30 cellular contexts compared by ENCODE assay signal in genomic region chr18:33583901-33584300, GRCh38. TPM values are rescaled to one million over a fixed set of nuclear protein-coding genes. Genes with fewer than 3 reads are reported as not detected.
A peak's percentile ranks its signal among the peaks of the same experiment; 100 is the strongest.
DNase-seq lines count a peak whose midpoint lies in the region; ATAC-seq, FAIRE-seq and TF ChIP-seq lines count a peak whose summit lies in the region.
"Had no signal": no experiment of that assay in that cellular context is flagged by ENCODE, and none has a peak within 500 bp of the region (broad histone marks: within the 10 kb centered on the region; RNA-seq: fewer than 3 reads in every experiment).

No MANE protein-coding gene starts in this region.

- intact Hi-C loops in left lung (cut with DNase I), result no loop called here

- H3K4me3 ChIP-seq in coronary artery (no peak overlapping the region), left lung (no peak overlapping the region)
- H3K4me3 ChIP-seq: BLaER1, esophagus muscularis mucosa, spleen, stomach, transverse colon had no signal

- peak; percentile 52 for DNase-seq in DMS53 (lab: John Stamatoyannopoulos, UW)
- peak; percentile 7 for DNase-seq in NAMALWA (ENCODE audit: low spot score)
- DNase-seq in coronary artery (ENCODE audit: low spot score), result no peak
- no peak for DNase-seq in progenitor cell of endocrine pancreas (ENCODE audit: low spot score, unreplicated experiment)
- no peak for DNase-seq in stimulated activated CD8-positive, alpha-beta memory T cell treated with anti-CD3 and anti-CD28 coated beads, Interleukin-4, amount 100 ng/mL, for 48 hours
- no peak for DNase-seq in left lung
- DNase-seq in urothelium cell line (ENCODE audit: low spot score), result no peak
- DNase-seq: activated CD4-positive, alpha-beta memory T cell treated with anti-CD3 and anti-CD28 coated beads, Interleukin-2, amount 10 ng/mL, durations not matched to agents 7 days and 5 days; activated CD8-positive, alpha-beta memory T cell treated with anti-CD3 and anti-CD28 coated beads, Interleukin-2, amount 50 U/mL, for 4 hours; activated naive CD4-positive, alpha-beta T cell treated with Interleukin-2 at 50 U/mL for 16 hours; endodermal cell; foreskin fibroblast; head of caudate nucleus; islet precursor cell; Karpas-422; NCI-H1417 treated with DMSO at 0.1 percent for 48 hours; NCI-H2029 treated with DMSO at 0.1 percent for 48 hours; NCI-H524; spleen; stomach; transverse colon had no signal

- H3K27ac Mint-ChIP-seq in progenitor cell of endocrine pancreas, result peak overlapping the region; percentile 3
- H3K27ac Mint-ChIP-seq: activated CD4-positive, alpha-beta memory T cell treated with anti-CD3 and anti-CD28 coated beads, Interleukin-2, amount 10 ng/mL, durations not matched to agents 7 days and 5 days; dendritic cell treated with granulocyte-macrophage colony-stimulating factor and Interleukin-4, amounts not matched to agents 40 ng/mL and 50 ng/mL, for 4 days; endodermal cell; memory B cell; T-helper 2 cell treated with Interferon-gamma antibody and Interleukin-4, amounts not matched to agents 5 μg/mL and 100 μg/mL, for 36 hours had no signal

- ATAC-seq in left lung, result no peak
- ATAC-seq: HCT116 had no signal

- H3K27ac ChIP-seq in coronary artery, result peak overlapping the region; percentile 46 to 64
- no peak overlapping the region for H3K27ac ChIP-seq in left lung
- H3K27ac ChIP-seq: BLaER1, spleen, transverse colon had no signal

- no peaks in the 10 kb centered on the region for H3K36me3 ChIP-seq in left lung
- H3K36me3 ChIP-seq: BLaER1, esophagus muscularis mucosa, spleen, stomach, transverse colon had no signal

- no peak overlapping the region for H3K4me3 Mint-ChIP-seq in progenitor cell of endocrine pancreas (ENCODE audit: low read depth)
- H3K4me3 Mint-ChIP-seq: activated CD4-positive, alpha-beta memory T cell treated with anti-CD3 and anti-CD28 coated beads, Interleukin-2, amount 10 ng/mL, durations not matched to agents 7 days and 5 days; central memory CD8-positive, alpha-beta T cell; dendritic cell treated with granulocyte-macrophage colony-stimulating factor and Interleukin-4, amounts not matched to agents 40 ng/mL and 50 ng/mL, for 4 days; endodermal cell; memory B cell; T-helper 2 cell treated with Interferon-gamma antibody and Interleukin-4, amounts not matched to agents 5 μg/mL and 100 μg/mL, for 36 hours had no signal

- peaks cover 12% of the 10 kb centered on the region for H3K36me3 Mint-ChIP-seq in progenitor cell of endocrine pancreas (ENCODE audit: insufficient read depth)
- H3K36me3 Mint-ChIP-seq: memory B cell had no signal

- peaks cover 16% of the 10 kb centered on the region for H3K9me3 Mint-ChIP-seq in progenitor cell of endocrine pancreas (ENCODE audit: low read depth)
- H3K9me3 Mint-ChIP-seq: activated CD4-positive, alpha-beta memory T cell treated with anti-CD3 and anti-CD28 coated beads, Interleukin-2, amount 10 ng/mL, durations not matched to agents 7 days and 5 days; dendritic cell treated with granulocyte-macrophage colony-stimulating factor and Interleukin-4, amounts not matched to agents 40 ng/mL and 50 ng/mL, for 4 days; endodermal cell had no signal

- no peaks in the 10 kb centered on the region for H3K4me1 ChIP-seq in left lung

- no peaks in the 10 kb centered on the region for H3K27me3 Mint-ChIP-seq in progenitor cell of endocrine pancreas
- H3K27me3 Mint-ChIP-seq: activated CD4-positive, alpha-beta memory T cell treated with anti-CD3 and anti-CD28 coated beads, Interleukin-2, amount 10 ng/mL, durations not matched to agents 7 days and 5 days; central memory CD8-positive, alpha-beta T cell had no signal

- no peak for FAIRE-seq in urothelium cell line (lab: Jason Lieb, UNC)
- FAIRE-seq: RCC 7860 had no signal

- no peak for TF ChIP-seq CTCF in coronary artery (IDR thresholded peaks at IDR 0.05)
- TF ChIP-seq CTCF in progenitor cell of endocrine pancreas (IDR thresholded peaks at IDR 0.05; ENCODE audit: unreplicated experiment), result no peak
- no peak for TF ChIP-seq CTCF in left lung (IDR thresholded peaks at IDR 0.05)

- H3K4me1 Mint-ChIP-seq in progenitor cell of endocrine pancreas (ENCODE audit: low read depth), result peaks cover 16% of the 10 kb centered on the region
- H3K4me1 Mint-ChIP-seq: activated CD4-positive, alpha-beta memory T cell treated with anti-CD3 and anti-CD28 coated beads, Interleukin-2, amount 10 ng/mL, durations not matched to agents 7 days and 5 days; central memory CD8-positive, alpha-beta T cell; memory B cell had no signal

- H3K9me3 ChIP-seq in left lung, result no peaks in the 10 kb centered on the region
- H3K9me3 ChIP-seq: esophagus muscularis mucosa, stomach had no signal

- H3K27me3 ChIP-seq in left lung, result peaks cover 3 to 16% of the 10 kb centered on the region in 2 donors
- H3K27me3 ChIP-seq: transverse colon had no signal

RNA-seq across cellular contexts. Expression of gene ASXL3, which starts 5.9 kb away (rescaled TPM):
- total RNA-seq in progenitor cell of endocrine pancreas (18.0 and 23.0 TPM in 2 replicates), left lung (1 to 10 TPM; 1.5 to 3.1 TPM)
- total RNA-seq: activated CD4-positive, alpha-beta memory T cell treated with anti-CD3 and anti-CD28 coated beads, Interleukin-2, amount 10 ng/mL, durations not matched to agents 7 days and 5 days; G401 had no signal

Comparison
In these comparisons a context has a peak if more than half of its experiments do, and no peak if none do; other contexts are left out.
1. DNase-seq: peak in DMS53 (single experiment) and NAMALWA (single experiment); none in coronary artery (single experiment), progenitor cell of endocrine pancreas (single experiment), stimulated activated CD8-positive, alpha-beta memory T cell treated with anti-CD3 and anti-CD28 coated beads, Interleukin-4, amount 100 ng/mL, for 48 hours (single experiment), left lung (0 of 2) and urothelium cell line (single experiment).
2. H3K27ac ChIP-seq: peak in coronary artery (2 of 2); none in left lung (0 of 2).